ENCODE assay signal across 9 cellular contexts in genomic region chr1:145993618-145994390, GRCh38. TPM values are rescaled to one million over a fixed set of nuclear protein-coding genes. Genes with fewer than 3 reads are reported as not detected.
DNase-seq lines count a peak whose midpoint lies in the region; ATAC-seq, FAIRE-seq and TF ChIP-seq lines count a peak whose summit lies in the region.
"Had no signal": no experiment of that assay in that cellular context is flagged by ENCODE, and none has a peak within 500 bp of the region (broad histone marks: within the 10 kb centered on the region; RNA-seq: fewer than 3 reads in every experiment).

No MANE protein-coding gene starts in this region.

- peak overlapping the region; percentile 75; the same call in 1 of the 2 replicates for H3K4me3 ChIP-seq in GM23338
- peak overlapping the region; percentile 64 to 100 for H3K4me3 ChIP-seq in gastroesophageal sphincter
- H3K4me3 ChIP-seq in small intestine (ENCODE audit: low read depth in 1 of 2, low read length in 2 of 2): peak overlapping the region; percentile 83 to 100

- no peak overlapping the region for H3K27ac ChIP-seq in GM23338 (ENCODE audit: low read depth)
- peak overlapping the region; percentile 93 to 98 (median 96) for H3K27ac ChIP-seq in gastroesophageal sphincter
- peak overlapping the region; percentile 89 to 95 for H3K27ac ChIP-seq in small intestine (ENCODE audit: low read depth in 1 of 2, low read length in 1 of 2)

- peaks cover 28% of the 10 kb centered on the region for H3K4me1 ChIP-seq in GM23338 (ENCODE audit: insufficient read depth)
- H3K4me1 ChIP-seq in gastroesophageal sphincter: peaks cover 0 to 35% (median 0%) of the 10 kb centered on the region in 3 donors
- H3K4me1 ChIP-seq in small intestine (ENCODE audit: control insufficient read depth in 2 of 2, insufficient read depth in 1 of 2, low read depth in 1 of 2, low read length in 1 of 2): peaks cover 3 to 11% of the 10 kb centered on the region in 2 donors

- H3K36me3 ChIP-seq in GM23338 (ENCODE audit: insufficient read depth): no peaks in the 10 kb centered on the region; the same call in 1 of the 2 replicates
- H3K36me3 ChIP-seq in gastroesophageal sphincter: peaks cover 28 to 34% of the 10 kb centered on the region in 2 donors
- H3K36me3 ChIP-seq in small intestine (ENCODE audit: control insufficient read depth in 2 of 2, insufficient read depth in 2 of 2, low read length in 2 of 2): peaks cover 15 to 20% of the 10 kb centered on the region in 2 donors

- H2AFZ ChIP-seq in GM23338: no peak overlapping the region

- DNase-seq in GM23338 (ENCODE audit: low spot score) (no peak), small intestine (no peak), HuH-7.5 (ENCODE audit: low spot score) (no peak), NCI-H1092 (lab: John Stamatoyannopoulos, UW) (no peak), NCI-H2196 treated with DMSO at 0.1 percent for 48 hours (lab: John Stamatoyannopoulos, UW; ENCODE audit: unreplicated experiment) (no peak)
- no peak for DNase-seq in activated CD4-positive, alpha-beta memory T cell treated with anti-CD3 and anti-CD28 coated beads for 36 hours

- H3K9me2 ChIP-seq in GM23338 (ENCODE audit: insufficient read depth): no peaks in the 10 kb centered on the region

- H3K27me3 Mint-ChIP-seq in GM23338 (ENCODE audit: insufficient read depth, low read depth, poor library complexity): peaks cover 6% of the 10 kb centered on the region
- H3K27me3 Mint-ChIP-seq in activated CD4-positive, alpha-beta memory T cell treated with anti-CD3 and anti-CD28 coated beads for 36 hours: no peaks in the 10 kb centered on the region

- no peaks in the 10 kb centered on the region for H3K9me3 ChIP-seq in gastroesophageal sphincter
- no peaks in the 10 kb centered on the region for H3K9me3 ChIP-seq in small intestine (ENCODE audit: control insufficient read depth, low read depth)

- TF ChIP-seq EP300 in gastroesophageal sphincter (IDR thresholded peaks at IDR 0.05): no peak

- 0 out of 2 replicates have a peak overlapping the region, but pooled peaks have one; percentile 87 for H3K4me2 ChIP-seq in GM23338

- POLR2A ChIA-PET in activated CD4-positive, alpha-beta memory T cell treated with anti-CD3 and anti-CD28 coated beads for 36 hours (lab: Charles Lee): interaction anchor here (0.6 to 13.2 kb wide), 4 partner anchors 9 to 30 kb away, joined by 3 to 183 read pairs (median 4); partner anchors contain the start of genes ANKRD34A and POLR3GL

- CTCF ChIA-PET in activated CD4-positive, alpha-beta memory T cell treated with anti-CD3 and anti-CD28 coated beads for 36 hours (lab: Charles Lee): interaction anchor here (1.3 to 5.2 kb wide), 3 partner anchors 12 to 30 kb away, joined by 3 to 43 read pairs (median 13); partner anchors contain the start of gene ANKRD34A

- H3K4me3 Mint-ChIP-seq in GM23338: peak overlapping the region; percentile 99
- peak overlapping the region; percentile 88 for H3K4me3 Mint-ChIP-seq in activated CD4-positive, alpha-beta memory T cell treated with anti-CD3 and anti-CD28 coated beads for 36 hours

- no peaks in the 10 kb centered on the region for H3K9me3 Mint-ChIP-seq in GM23338
- H3K9me3 Mint-ChIP-seq in activated CD4-positive, alpha-beta memory T cell treated with anti-CD3 and anti-CD28 coated beads for 36 hours: no peaks in the 10 kb centered on the region

- FAIRE-seq in small intestine (lab: Jason Lieb, UNC): no peak

- WGBS in gastroesophageal sphincter (ENCODE audit: low coverage in 1 of 2), 2 donors: 14 to 20% methylated on average over 5 of the region's 6 CpGs
- WGBS in small intestine, 3 donors: 5 to 21% (median 19%) methylated on average over 6 of the region's 6 CpGs

- H3K79me2 ChIP-seq in GM23338 (replicated peaks; ENCODE audit: insufficient read depth): peaks cover 18% of the 10 kb centered on the region

- ATAC-seq in GM23338 (no peak), gastroesophageal sphincter (no peak), GM18502 (IDR thresholded peaks at IDR 0.05; ENCODE audit: poor library complexity, unreplicated experiment) (no peak)
- ATAC-seq: HCT116 had no signal

- H3F3A ChIP-seq in GM23338 (replicated peaks; ENCODE audit: low read depth): peaks cover 5% of the 10 kb centered on the region

- peaks cover 46% of the 10 kb centered on the region for H3K4me1 Mint-ChIP-seq in GM23338
- peaks cover 57% of the 10 kb centered on the region for H3K4me1 Mint-ChIP-seq in activated CD4-positive, alpha-beta memory T cell treated with anti-CD3 and anti-CD28 coated beads for 36 hours (ENCODE audit: low read depth)

- H3K27me3 ChIP-seq in GM23338 (ENCODE audit: insufficient read depth): no peaks in the 10 kb centered on the region
- no peaks in the 10 kb centered on the region for H3K27me3 ChIP-seq in gastroesophageal sphincter
- no peaks in the 10 kb centered on the region for H3K27me3 ChIP-seq in small intestine (ENCODE audit: control insufficient read depth in 2 of 2, insufficient read depth in 2 of 2, low read length in 2 of 2)

- H3K36me3 Mint-ChIP-seq in GM23338 (ENCODE audit: low read depth): peaks cover 48% of the 10 kb centered on the region
- H3K36me3 Mint-ChIP-seq in activated CD4-positive, alpha-beta memory T cell treated with anti-CD3 and anti-CD28 coated beads for 36 hours: peaks cover 38% of the 10 kb centered on the region

- TF ChIP-seq CTCF in GM23338 (conservative IDR thresholded peaks at IDR 0.05; ENCODE audit: low read depth in 2 of 2) (no peak), gastroesophageal sphincter (IDR thresholded peaks at IDR 0.05) (peak in 1 of 4 experiments; percentile 21)

- no peaks in the 10 kb centered on the region for H4K20me1 ChIP-seq in GM23338 (replicated peaks; ENCODE audit: insufficient read depth)

- intact Hi-C loops in activated CD4-positive, alpha-beta memory T cell treated with anti-CD3 and anti-CD28 coated beads for 36 hours (cut with micrococcal nuclease): no loop called here

- peak in 1 of 2 donors; percentile 1 for TF ChIP-seq POLR2A in gastroesophageal sphincter (IDR thresholded peaks at IDR 0.05)

- no peak overlapping the region for H3K27ac Mint-ChIP-seq in GM23338
- H3K27ac Mint-ChIP-seq in activated CD4-positive, alpha-beta memory T cell treated with anti-CD3 and anti-CD28 coated beads for 36 hours: peak overlapping the region; percentile 92

TF ChIP-seq in GM23338, 12 proteins besides CTCF, POLR2A, EP300 and RAD21:
- TF ChIP-seq NANOG (IDR thresholded peaks at IDR 0.05; ENCODE audit: borderline replicate concordance): no peak
- TF ChIP-seq POLR2AphosphoS5 (IDR thresholded peaks at IDR 0.05; ENCODE audit: low read depth): peak; percentile 14; the same call in 1 of the 2 replicates

RNA-seq across cellular contexts. Expression of gene TXNIP, which starts 2.6 kb away (rescaled TPM):
- total RNA-seq in GM23338 (2014; rRNA removed; shearing (Covaris generic)): 29.1 and 31.5 TPM in 2 replicates
- polyA plus RNA-seq in GM23338 (2016; fragmentation: Nextera tagmentation; extraction: Ambion mirVana) (19.5 and 22.8 TPM in 2 replicates), small intestine (100 to 1,000 TPM in 2 of 3 donors, 10 to 100 TPM in 1; 85.4 to 362 (median 170) TPM)
- total RNA-seq in activated CD4-positive, alpha-beta memory T cell treated with anti-CD3 and anti-CD28 coated beads for 36 hours: 10 to 100 TPM; 82.6 to 88.8 TPM
- total RNA-seq in gastroesophageal sphincter: 1,000 to 10,000 TPM; 2,024 to 3,704 (median 2,348) TPM

RNA-seq across cellular contexts. Expression of gene HJV, which starts 27.7 kb away (rescaled TPM):
- total RNA-seq in GM23338 (2014; rRNA removed; shearing (Covaris generic)): 0.23 and 0.42 TPM in 2 replicates
- polyA plus RNA-seq in GM23338 (2016; fragmentation: Nextera tagmentation; extraction: Ambion mirVana) (0.45 and 0.99 TPM in 2 replicates), small intestine (not detected)
- not detected for total RNA-seq in activated CD4-positive, alpha-beta memory T cell treated with anti-CD3 and anti-CD28 coated beads for 36 hours
- total RNA-seq in gastroesophageal sphincter: under 1 TPM in 1 of 4 donors, not detected in 3; 0.77 TPM

RNA-seq across cellular contexts. Expression of gene POLR3GL, which starts 29.3 kb away (rescaled TPM):
- 0.82 and 3.1 TPM in 2 replicates for total RNA-seq in GM23338 (2014; rRNA removed; shearing (Covaris generic))
- polyA plus RNA-seq in GM23338 (2016; fragmentation: Nextera tagmentation; extraction: Ambion mirVana): 9.5 and 9.8 TPM in 2 replicates
- total RNA-seq in activated CD4-positive, alpha-beta memory T cell treated with anti-CD3 and anti-CD28 coated beads for 36 hours: 10 to 100 TPM; 27.3 to 30.9 TPM
- 10 to 100 TPM; 32.9 to 44.0 (median 37.6) TPM for total RNA-seq in gastroesophageal sphincter
- 10 to 100 TPM; 33.6 to 37.3 (median 34.0) TPM for polyA plus RNA-seq in small intestine

RNA-seq across cellular contexts. Expression of gene ANKRD34A, which starts 29.4 kb away (rescaled TPM):
- 0.35 and 2.2 TPM in 2 replicates for total RNA-seq in GM23338 (2014; rRNA removed; shearing (Covaris generic))
- polyA plus RNA-seq in GM23338 (2016; fragmentation: Nextera tagmentation; extraction: Ambion mirVana) (0.09 and 0.16 TPM in 2 replicates), small intestine (1 to 10 TPM in 1 of 3 donors, under 1 TPM in 2; 0.48 to 1.1 (median 0.54) TPM)
- total RNA-seq in activated CD4-positive, alpha-beta memory T cell treated with anti-CD3 and anti-CD28 coated beads for 36 hours: 1 to 10 TPM; 4.6 to 4.7 TPM
- total RNA-seq in gastroesophageal sphincter: 1 to 10 TPM in 1 of 4 donors, under 1 TPM in 2, not detected in 1; 0.62 to 1.9 (median 0.67) TPM

RNA-seq across cellular contexts. Expression of gene LIX1L, which starts 36.0 kb away (rescaled TPM):
- 2.5 and 2.6 TPM in 2 replicates for total RNA-seq in GM23338 (2014; rRNA removed; shearing (Covaris generic))
- 0.76 and 1.1 TPM in 2 replicates for polyA plus RNA-seq in GM23338 (2016; fragmentation: Nextera tagmentation; extraction: Ambion mirVana)
- 10 to 100 TPM; 46.6 to 47.8 TPM for total RNA-seq in activated CD4-positive, alpha-beta memory T cell treated with anti-CD3 and anti-CD28 coated beads for 36 hours
- total RNA-seq in gastroesophageal sphincter: 10 to 100 TPM; 37.8 to 53.5 (median 45.3) TPM
- 1 to 10 TPM in 2 of 3 donors, under 1 TPM in 1; 0.67 to 7.1 (median 3.2) TPM for polyA plus RNA-seq in small intestine

Comparison
In these comparisons a context has a peak if more than half of its experiments do, and no peak if none do; other contexts are left out.
1. RNA of gene TXNIP, which starts 2.6 kb away (total RNA-seq): 2,024 to 3,704 TPM in gastroesophageal sphincter; 82.6 to 88.8 TPM in activated CD4-positive, alpha-beta memory T cell treated with anti-CD3 and anti-CD28 coated beads for 36 hours and 29.1 to 31.5 TPM in GM23338; every median in the first group is over 10 times any median in the second.
2. Peak in every context shown above with its lines, with median percentiles within 50 percentile points of each other: H3K4me3 ChIP-seq.